Comparison of ENCODE assay signal across 13 cellular contexts in the genomic region with DNA sequence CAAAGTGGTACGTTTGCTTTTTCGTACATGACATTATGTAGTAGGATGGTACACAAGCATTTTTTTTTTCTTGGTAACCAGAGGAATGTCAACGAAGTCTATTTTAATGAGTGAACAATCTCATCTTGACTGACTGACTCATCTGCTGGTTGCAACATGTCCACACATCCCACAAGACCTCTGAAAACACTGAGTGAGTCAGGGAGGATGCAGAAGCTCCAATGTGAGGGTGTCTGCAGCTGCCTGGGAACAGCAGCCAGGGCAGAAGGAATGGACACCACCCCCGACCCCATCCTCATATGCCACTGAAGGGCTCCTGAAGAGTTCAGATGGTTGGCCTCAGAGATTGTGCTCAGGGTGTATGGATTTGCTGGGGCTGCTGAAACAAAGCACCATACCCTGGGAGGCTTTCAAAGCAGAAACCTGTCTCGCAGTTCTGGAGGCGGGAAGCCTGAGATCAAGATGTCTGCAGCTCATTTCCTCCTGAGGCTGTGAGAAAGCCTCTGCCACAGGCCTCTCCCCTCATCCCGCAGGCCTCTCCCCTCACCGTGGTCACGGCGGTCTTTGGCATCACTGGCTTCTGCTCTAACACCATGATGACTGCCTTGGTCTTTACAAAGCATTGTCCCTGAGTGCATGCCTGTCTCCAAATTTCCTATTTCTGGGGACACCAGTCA.
DNase-seq lines count a peak whose midpoint lies in the region; ATAC-seq and TF ChIP-seq lines count a peak whose summit lies in the region.
"Had no signal": no experiment of that assay in that cellular context is flagged by ENCODE, and none has a peak within 500 bp of the region (broad histone marks: within the 10 kb centered on the region; RNA-seq: fewer than 3 reads in every experiment).

No MANE protein-coding gene starts in this region.

- TF ChIP-seq CTCF in HFFc6 (IDR thresholded peaks at IDR 0.05), result no peak

- H3K4me3 Mint-ChIP-seq in HFFc6, result peak overlapping the region; percentile 60
- no peak overlapping the region for H3K4me3 Mint-ChIP-seq in activated naive CD4-positive, alpha-beta T cell treated with anti-CD3 and anti-CD28 coated beads, Interleukin-2, amount 10 ng/mL, durations not matched to agents 7 days and 5 days
- H3K4me3 Mint-ChIP-seq: activated CD4-positive, alpha-beta memory T cell treated with anti-CD3 and anti-CD28 coated beads for 36 hours; activated naive CD8-positive, alpha-beta T cell treated with anti-CD3 and anti-CD28 coated beads, Interleukin-2, amount 50 U/mL, for 24 hours had no signal

- DNase-seq in HFFc6 (peak; percentile 77), SW480 (ENCODE audit: low spot score) (peak; percentile 21), foreskin melanocyte (peak; percentile 0), stromal cell of bone marrow (ENCODE audit: low read depth) (peak; percentile 86), NCI-H2029 treated with DMSO at 0.1 percent for 48 hours (lab: John Stamatoyannopoulos, UW) (no peak)
- DNase-seq in activated naive CD4-positive, alpha-beta T cell treated with anti-CD3 and anti-CD28 coated beads, Interleukin-2, amount 10 ng/mL, durations not matched to agents 7 days and 5 days, result no peak
- DNase-seq: activated CD4-positive, alpha-beta memory T cell treated with anti-CD3 and anti-CD28 coated beads for 36 hours; activated naive CD8-positive, alpha-beta T cell treated with anti-CD3 and anti-CD28 coated beads, Interleukin-2, amount 50 U/mL, for 24 hours; GF-D8; NCI-H2227 treated with DMSO at 0.1 percent for 48 hours; uterus had no signal

- peaks cover 3% of the 10 kb centered on the region; the same call in 1 of the 2 replicates for H3K9me3 Mint-ChIP-seq in HFFc6
- peaks cover 1% of the 10 kb centered on the region for H3K9me3 Mint-ChIP-seq in activated naive CD4-positive, alpha-beta T cell treated with anti-CD3 and anti-CD28 coated beads, Interleukin-2, amount 10 ng/mL, durations not matched to agents 7 days and 5 days
- H3K9me3 Mint-ChIP-seq: activated CD4-positive, alpha-beta memory T cell treated with anti-CD3 and anti-CD28 coated beads for 36 hours; activated naive CD8-positive, alpha-beta T cell treated with anti-CD3 and anti-CD28 coated beads, Interleukin-2, amount 50 U/mL, for 24 hours had no signal

- H3K36me3 Mint-ChIP-seq in HFFc6 (ENCODE audit: low read depth), result no peaks in the 10 kb centered on the region
- no peaks in the 10 kb centered on the region for H3K36me3 Mint-ChIP-seq in activated naive CD4-positive, alpha-beta T cell treated with anti-CD3 and anti-CD28 coated beads, Interleukin-2, amount 10 ng/mL, durations not matched to agents 7 days and 5 days
- H3K36me3 Mint-ChIP-seq: activated CD4-positive, alpha-beta memory T cell treated with anti-CD3 and anti-CD28 coated beads for 36 hours had no signal

- ATAC-seq in GM21367 (IDR thresholded peaks at IDR 0.05; ENCODE audit: unreplicated experiment) (no peak), HG03432 (IDR thresholded peaks at IDR 0.05; ENCODE audit: unreplicated experiment) (no peak)
- ATAC-seq: activated naive CD8-positive, alpha-beta T cell treated with anti-CD3 and anti-CD28 coated beads, Interleukin-2, amount 50 U/mL, for 24 hours had no signal

- H3K4me1 Mint-ChIP-seq in HFFc6 (ENCODE audit: low read depth), result peaks cover 20% of the 10 kb centered on the region
- no peaks in the 10 kb centered on the region for H3K4me1 Mint-ChIP-seq in activated naive CD4-positive, alpha-beta T cell treated with anti-CD3 and anti-CD28 coated beads, Interleukin-2, amount 10 ng/mL, durations not matched to agents 7 days and 5 days
- H3K4me1 Mint-ChIP-seq: activated naive CD8-positive, alpha-beta T cell treated with anti-CD3 and anti-CD28 coated beads, Interleukin-2, amount 50 U/mL, for 24 hours had no signal

- no peaks in the 10 kb centered on the region; the same call in 1 of the 2 replicates for H3K27me3 Mint-ChIP-seq in HFFc6 (ENCODE audit: insufficient read depth)
- H3K27me3 Mint-ChIP-seq in activated naive CD4-positive, alpha-beta T cell treated with anti-CD3 and anti-CD28 coated beads, Interleukin-2, amount 10 ng/mL, durations not matched to agents 7 days and 5 days, result no peaks in the 10 kb centered on the region
- H3K27me3 Mint-ChIP-seq: activated CD4-positive, alpha-beta memory T cell treated with anti-CD3 and anti-CD28 coated beads for 36 hours; activated naive CD8-positive, alpha-beta T cell treated with anti-CD3 and anti-CD28 coated beads, Interleukin-2, amount 50 U/mL, for 24 hours had no signal

- H3K27ac Mint-ChIP-seq in HFFc6, result peak overlapping the region; percentile 38; the same call in 1 of the 2 replicates
- no peak overlapping the region for H3K27ac Mint-ChIP-seq in activated naive CD4-positive, alpha-beta T cell treated with anti-CD3 and anti-CD28 coated beads, Interleukin-2, amount 10 ng/mL, durations not matched to agents 7 days and 5 days
- H3K27ac Mint-ChIP-seq: activated CD4-positive, alpha-beta memory T cell treated with anti-CD3 and anti-CD28 coated beads for 36 hours; activated naive CD8-positive, alpha-beta T cell treated with anti-CD3 and anti-CD28 coated beads, Interleukin-2, amount 50 U/mL, for 24 hours had no signal

- CTCF ChIA-PET in activated naive CD4-positive, alpha-beta T cell treated with anti-CD3 and anti-CD28 coated beads, Interleukin-2, amount 10 ng/mL, durations not matched to agents 7 days and 5 days (lab: Charles Lee), result no interaction called here

Comparison
In these comparisons a context has a peak if more than half of its experiments do, and no peak if none do; other contexts are left out.
1. DNase-seq: peak in HFFc6 (single experiment), SW480 (single experiment), foreskin melanocyte (single experiment) and stromal cell of bone marrow (single experiment); none in activated naive CD4-positive, alpha-beta T cell treated with anti-CD3 and anti-CD28 coated beads, Interleukin-2, amount 10 ng/mL, durations not matched to agents 7 days and 5 days (single experiment) and NCI-H2029 treated with DMSO at 0.1 percent for 48 hours (single experiment).